ENCODE assay signal across 1 cellular context in genomic region chr10:17228081-17229015, GRCh38.
A peak's percentile ranks its signal among the peaks of the same experiment; 100 is the strongest.
TF ChIP-seq lines count a peak whose summit lies in the region.

Gene VIM (plus strand): TSS chr10:17228241. CDS start chr10:17229423, 1,182 bp downstream.

TF ChIP-seq in SK-N-SH, 30 proteins besides CTCF, POLR2A, EP300 and RAD21 (continued from another document):
- TF ChIP-seq IRF3 (IDR thresholded peaks at IDR 0.05; ENCODE audit: low read depth, low read length) (no peak), GABPA (IDR thresholded peaks at IDR 0.05; ENCODE audit: low read depth) (0 out of 2 replicates have a peak, but pooled peaks have one; percentile 6), REST (IDR thresholded peaks at IDR 0.05; ENCODE audit: low read depth, low read length) (peak; percentile 61; the same call in 1 of the 2 replicates), JUND (IDR thresholded peaks at IDR 0.05) (peak; percentile 95), ELF1 (IDR thresholded peaks at IDR 0.05) (0 out of 2 replicates have a peak, but pooled peaks have one; percentile 5), NFIC (IDR thresholded peaks at IDR 0.05; ENCODE audit: borderline replicate concordance) (peak; percentile 62), TEAD4 (IDR thresholded peaks at IDR 0.05; ENCODE audit: borderline replicate concordance, insufficient read depth) (peak; percentile 49; the same call in 1 of the 2 replicates), EZH2phosphoT487 (IDR thresholded peaks at IDR 0.05; ENCODE audit: borderline replicate concordance, low read depth) (no peak), MAX (IDR thresholded peaks at IDR 0.05; ENCODE audit: low read depth) (peak; percentile 59), SIN3A (IDR thresholded peaks at IDR 0.05; ENCODE audit: borderline replicate concordance, low read depth, low read length) (peak; percentile 61; the same call in 1 of the 2 replicates), TCF12 (IDR thresholded peaks at IDR 0.05) (peak; percentile 74), FOSL2 (IDR thresholded peaks at IDR 0.05; ENCODE audit: borderline replicate concordance, low read depth) (peak; percentile 99), RFX5 (IDR thresholded peaks at IDR 0.05; ENCODE audit: low read length) (no peak), SMC3 (IDR thresholded peaks at IDR 0.05; ENCODE audit: low read depth, low read length) (no peak; the same call in 1 of the 2 replicates), CHD2 (IDR thresholded peaks at IDR 0.05; ENCODE audit: low read length, partially characterized antibody) (no peak)
- TF ChIP-seq, protein P1, sequence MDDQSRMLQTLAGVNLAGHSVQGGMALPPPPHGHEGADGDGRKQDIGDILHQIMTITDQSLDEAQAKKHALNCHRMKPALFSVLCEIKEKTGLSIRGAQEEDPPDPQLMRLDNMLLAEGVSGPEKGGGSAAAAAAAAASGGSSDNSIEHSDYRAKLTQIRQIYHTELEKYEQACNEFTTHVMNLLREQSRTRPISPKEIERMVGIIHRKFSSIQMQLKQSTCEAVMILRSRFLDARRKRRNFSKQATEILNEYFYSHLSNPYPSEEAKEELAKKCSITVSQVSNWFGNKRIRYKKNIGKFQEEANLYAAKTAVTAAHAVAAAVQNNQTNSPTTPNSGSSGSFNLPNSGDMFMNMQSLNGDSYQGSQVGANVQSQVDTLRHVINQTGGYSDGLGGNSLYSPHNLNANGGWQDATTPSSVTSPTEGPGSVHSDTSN (IDR thresholded peaks at IDR 0.05), result peak; percentile 77
- TF ChIP-seq, protein P2, sequence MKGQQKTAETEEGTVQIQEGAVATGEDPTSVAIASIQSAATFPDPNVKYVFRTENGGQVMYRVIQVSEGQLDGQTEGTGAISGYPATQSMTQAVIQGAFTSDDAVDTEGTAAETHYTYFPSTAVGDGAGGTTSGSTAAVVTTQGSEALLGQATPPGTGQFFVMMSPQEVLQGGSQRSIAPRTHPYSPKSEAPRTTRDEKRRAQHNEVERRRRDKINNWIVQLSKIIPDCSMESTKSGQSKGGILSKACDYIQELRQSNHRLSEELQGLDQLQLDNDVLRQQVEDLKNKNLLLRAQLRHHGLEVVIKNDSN (IDR thresholded peaks at IDR 0.05; ENCODE audit: borderline replicate concordance, low read depth), result no peak; the same call in 1 of the 2 replicates
